21 cellular contexts compared by ENCODE assay signal in genomic region chr12:127820846-127821245, GRCh38.
"Had no signal": no experiment of that assay in that cellular context is flagged by ENCODE, and none has a peak within 500 bp of the region (broad histone marks: within the 10 kb centered on the region; RNA-seq: fewer than 3 reads in every experiment).

No MANE protein-coding gene starts in this region.

- H3K4me2 ChIP-seq: SK-N-SH had no signal

- H3K9ac ChIP-seq: SK-N-SH had no signal

- H3K27ac ChIP-seq: RWPE1 had no signal

- H3K9me3 ChIP-seq: MG63, SK-N-SH had no signal

- H3K36me3 ChIP-seq: MG63 had no signal

- H3K27me3 ChIP-seq: MG63 had no signal

- H3K4me3 ChIP-seq: MG63 had no signal

- DNase-seq: KBM-7, MG63, NCI-H1092, NCI-H1105 treated with DMSO at 0.1 percent for 48 hours, NCI-H1417 treated with DMSO at 0.1 percent for 48 hours, NCI-H146, NCI-H1694 treated with DMSO at 0.1 percent for 48 hours, NCI-H1930, NCI-H2081, NCI-H2171, NCI-H226, NCI-H446, NCI-H510A, NCI-H524 treated with DMSO at 0.1 percent for 48 hours, NCI-H69, NCI-H774, PC-3, SHP77, SK-N-SH, SW 1271 had no signal
